ENCODE assay signal across 11 cellular contexts in genomic region chr19:54684537-54684936, GRCh38. TPM values are rescaled to one million over a fixed set of nuclear protein-coding genes. Genes with fewer than 3 reads are reported as not detected.
DNase-seq lines count a peak whose midpoint lies in the region; TF ChIP-seq lines count a peak whose summit lies in the region.
"Had no signal": no experiment of that assay in that cellular context is flagged by ENCODE, and none has a peak within 500 bp of the region (broad histone marks: within the 10 kb centered on the region; RNA-seq: fewer than 3 reads in every experiment).

No MANE protein-coding gene starts in this region.

- H3K27me3 Mint-ChIP-seq in CD14-positive monocyte (ENCODE audit: low read depth in 3 of 3), result peaks cover 23 to 39% (median 24%) of the 10 kb centered on the region in 3 donors

- no peak for TF ChIP-seq CTCF in fibroblast of mammary gland (conservative IDR thresholded peaks at IDR 0.05; ENCODE audit: control insufficient read depth, insufficient read depth, low read depth, low read length)
- TF ChIP-seq CTCF in lower leg skin (IDR thresholded peaks at IDR 0.05), result no peak
- no peak for TF ChIP-seq CTCF in CD14-positive monocyte (IDR thresholded peaks at IDR 0.05)

- H3K4me3 Mint-ChIP-seq in CD14-positive monocyte, result no peak overlapping the region

- H3K36me3 Mint-ChIP-seq in CD14-positive monocyte, result no peaks in the 10 kb centered on the region

- H3K4me3 ChIP-seq in fibroblast of mammary gland (ENCODE audit: control insufficient read depth, low read depth, low read length) (no peak overlapping the region), lower leg skin (ENCODE audit: low read depth, poor library complexity, severe bottlenecking) (no peak overlapping the region)

- H3K4me1 Mint-ChIP-seq in CD14-positive monocyte, result peaks cover 15% of the 10 kb centered on the region

- intact Hi-C loops in lower leg skin (cut with DNase I; ENCODE audit: low total_unique reads), result no loop called here
- intact Hi-C loops in CD14-positive monocyte (cut with micrococcal nuclease), result no loop called here

- DNase-seq in CD1c-positive myeloid dendritic cell (ENCODE audit: extremely low spot score) (peak; percentile 81), HS-27A (ENCODE audit: low read depth) (peak; percentile 20), RKO (ENCODE audit: low spot score) (peak; percentile 70), fibroblast of mammary gland (ENCODE audit: low read depth) (peak; percentile 2), lower leg skin (ENCODE audit: low spot score in 2 of 2) (no peak), CD14-positive monocyte (ENCODE audit: low spot score) (no peak), AG20443 (ENCODE audit: low spot score) (no peak), NCI-H446 treated with DMSO at 0.1 percent for 48 hours (lab: John Stamatoyannopoulos, UW) (no peak)
- DNase-seq: activated T-cell treated with anti-CD3 and anti-CD28 coated beads, Interleukin-2, amount 50 U/mL, for 1 hour; DMS79; stimulated activated naive CD8-positive, alpha-beta T cell treated with anti-CD3 and anti-CD28 coated beads, Interleukin-15, Interleukin-2, amounts not matched to agents 100 U/mL and 50 U/mL, for 24 hours had no signal

- WGBS in lower leg skin, 2 donors, result 24 to 29% methylated on average over 3 of the region's 3 CpGs

- TF ChIP-seq POLR2A in lower leg skin (IDR thresholded peaks at IDR 0.05), result no peak

- no peaks in the 10 kb centered on the region for H3K9me3 Mint-ChIP-seq in CD14-positive monocyte

- no peak overlapping the region for H3K27ac Mint-ChIP-seq in CD14-positive monocyte

RNA-seq across cellular contexts. Expression of gene LILRB4, which starts 21.8 kb away (rescaled TPM):
- 1 to 10 TPM in 1 of 4 donors, under 1 TPM in 3; 0.15 to 1.6 (median 0.78) TPM for total RNA-seq in lower leg skin
- polyA plus RNA-seq in CD14-positive monocyte, result 10 to 100 TPM; 35.8 to 58.0 TPM

RNA-seq across cellular contexts. Expression of gene KIR3DL3, which starts 39.7 kb away (rescaled TPM):
- not detected for total RNA-seq in lower leg skin
- polyA plus RNA-seq in CD14-positive monocyte, result not detected

RNA-seq across cellular contexts. Expression of gene KIR2DL3, which starts 53.8 kb away (rescaled TPM):
- total RNA-seq in lower leg skin, result not detected
- polyA plus RNA-seq in CD14-positive monocyte, result not detected

RNA-seq across cellular contexts. Expression of gene LILRB1, which starts 54.3 kb away (rescaled TPM):
- total RNA-seq in lower leg skin, result under 1 TPM; 0.10 to 0.69 (median 0.50) TPM
- 10 to 100 TPM; 27.2 to 60.6 TPM for polyA plus RNA-seq in CD14-positive monocyte

Comparison
In these comparisons a context has a peak if more than half of its experiments do, and no peak if none do; other contexts are left out.
1. DNase-seq: peak in CD1c-positive myeloid dendritic cell (single experiment), HS-27A (single experiment), RKO (single experiment) and fibroblast of mammary gland (single experiment); none in lower leg skin (0 of 2), CD14-positive monocyte (single experiment), AG20443 (single experiment) and NCI-H446 treated with DMSO at 0.1 percent for 48 hours (single experiment).